ENCODE assay signal across 8 cellular contexts in the genomic region with DNA sequence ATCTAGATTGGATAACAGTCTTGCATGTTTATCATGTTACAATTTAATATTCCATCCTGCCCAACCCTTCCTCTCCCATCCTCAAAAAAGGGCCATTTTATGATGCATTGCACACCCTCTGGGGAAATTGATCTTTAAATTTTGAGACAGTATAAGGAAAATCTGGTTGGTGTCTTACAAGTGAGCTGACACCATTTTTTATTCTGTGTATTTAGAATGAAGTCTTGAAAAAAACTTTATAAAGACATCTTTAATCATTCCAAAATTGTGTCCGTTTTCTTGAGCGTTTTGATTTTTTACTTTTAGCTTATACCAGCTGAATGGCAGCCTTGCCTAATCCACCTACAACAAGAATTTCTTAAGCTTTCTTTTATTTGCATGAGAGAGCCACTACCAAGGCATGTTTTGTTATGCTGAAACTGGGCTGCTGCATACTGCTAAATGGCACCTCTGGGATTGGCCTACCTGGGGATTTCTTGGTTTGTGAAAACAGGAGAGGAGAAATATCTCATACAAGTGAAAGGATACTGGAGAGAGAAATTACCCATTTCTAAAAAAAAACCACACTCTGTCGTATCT. TPM values are rescaled to one million over a fixed set of nuclear protein-coding genes. Genes with fewer than 3 reads are reported as not detected.
DNase-seq lines count a peak whose midpoint lies in the region; ATAC-seq and TF ChIP-seq lines count a peak whose summit lies in the region.

No MANE protein-coding gene starts in this region.

- H3K27ac ChIP-seq in AG04450 (ENCODE audit: low read depth, low read length) (peak overlapping the region; percentile 99), angular gyrus (ENCODE audit: low read depth, low read length) (peak overlapping the region; percentile 22), liver (ENCODE audit: low read depth in 1 of 2, low read length in 2 of 2) (peak overlapping the region; percentile 99 to 100), aorta (ENCODE audit: low read depth in 1 of 2, low read length in 2 of 2) (peak overlapping the region; percentile 57 to 82)

- 19% methylated on average over 3 of the region's 3 CpGs for WGBS in liver
- 1 to 2% methylated on average over 3 of the region's 3 CpGs for WGBS in aorta, 2 donors

- H3K9me3 ChIP-seq in AG04450 (ENCODE audit: control insufficient read depth, insufficient read depth, low read length): no peaks in the 10 kb centered on the region
- no peaks in the 10 kb centered on the region for H3K9me3 ChIP-seq in liver (ENCODE audit: control insufficient read depth in 4 of 4, low read length in 3 of 4)
- no peaks in the 10 kb centered on the region for H3K9me3 ChIP-seq in aorta (ENCODE audit: control insufficient read depth, low read length)

- DNase-seq in AG04450 (ENCODE audit: low read depth, low spot score) (no peak), HK-2 (ENCODE audit: unreplicated experiment) (peak; percentile 26), aorta (no peak), NCI-H1092 (lab: John Stamatoyannopoulos, UW) (no peak), GDM1 (lab: John Stamatoyannopoulos, UW) (no peak), NCI-H2107 (lab: John Stamatoyannopoulos, UW) (no peak)

- POLR2A ChIA-PET in AG04450 (lab: Yijun Ruan, JAX): interaction anchor here (0.5 to 10.8 kb wide), 5 partner anchors 8 to 87 kb away, joined by 3 to 221 read pairs (median 7); no protein-coding TSS in a partner anchor

- intact Hi-C loops in aorta (cut with DNase I): no loop called here

- H3K9ac ChIP-seq in liver (ENCODE audit: low read depth in 1 of 2, low read length in 2 of 2): peak overlapping the region; percentile 100

- no peak for TF ChIP-seq RAD21 in liver (IDR thresholded peaks at IDR 0.05)

- H3K4me1 ChIP-seq in liver (ENCODE audit: control insufficient read depth in 4 of 4, insufficient read depth in 4 of 4, low read length in 3 of 4): peaks cover 1 to 19% (median 7%) of the 10 kb centered on the region in 4 donors
- H3K4me1 ChIP-seq in aorta (ENCODE audit: control insufficient read depth in 1 of 2, insufficient read depth in 2 of 2, low read length in 2 of 2): peaks cover 0 to 3% of the 10 kb centered on the region in 2 donors

- no peaks in the 10 kb centered on the region for H3K27me3 ChIP-seq in AG04450 (ENCODE audit: control insufficient read depth, insufficient read depth, low read length)
- H3K27me3 ChIP-seq in liver (ENCODE audit: control insufficient read depth in 4 of 4, insufficient read depth in 4 of 4, low read length in 3 of 4): no peaks in the 10 kb centered on the region
- H3K27me3 ChIP-seq in aorta (ENCODE audit: control insufficient read depth in 1 of 2, insufficient read depth in 2 of 2, low read length in 1 of 2): peaks cover 0 to 2% of the 10 kb centered on the region in 2 donors

- TF ChIP-seq CTCF in AG04450 (IDR thresholded peaks at IDR 0.05; ENCODE audit: low read depth, low read length): no peak
- TF ChIP-seq CTCF in liver (IDR thresholded peaks at IDR 0.05; ENCODE audit: low read depth, low read length, missing input control): no peak

- peaks cover 0 to 9% (median 5%) of the 10 kb centered on the region in 4 donors for H3K36me3 ChIP-seq in liver (ENCODE audit: control insufficient read depth in 4 of 4, insufficient read depth in 3 of 4, low read depth in 1 of 4, low read length in 3 of 4)
- H3K36me3 ChIP-seq in aorta (ENCODE audit: control insufficient read depth in 1 of 2, insufficient read depth in 2 of 2, low read length in 1 of 2): no peaks in the 10 kb centered on the region

- H3K4me3 ChIP-seq in AG04450 (ENCODE audit: low read depth, low read length): peak overlapping the region; percentile 79
- H3K4me3 ChIP-seq in liver (ENCODE audit: low read depth in 1 of 3, low read length in 3 of 3): peak overlapping the region; percentile 68 to 100 (median 92)
- H3K4me3 ChIP-seq in aorta (ENCODE audit: low read length in 2 of 2): peak overlapping the region; percentile 96 to 100

- ATAC-seq in aorta (ENCODE audit: low FRiP score): no peak

- CTCF ChIA-PET in AG04450 (lab: Charles Lee): interaction anchor here (2.7 kb wide), 1 partner anchor 18 kb away, joined by 17 read pairs; no protein-coding TSS in a partner anchor

TF ChIP-seq in liver, 16 proteins besides CTCF, POLR2A, EP300 and RAD21:
- TF ChIP-seq JUND (IDR thresholded peaks at IDR 0.05) (no peak), HNF4G (IDR thresholded peaks at IDR 0.05) (no peak), RXRA (IDR thresholded peaks at IDR 0.05) (no peak), YY1 (IDR thresholded peaks at IDR 0.05) (peak; percentile 2), EGR1 (IDR thresholded peaks at IDR 0.05; ENCODE audit: low read depth in 2 of 2) (no peak), TAF1 (conservative IDR thresholded peaks at IDR 0.05) (no peak), GABPA (IDR thresholded peaks at IDR 0.05 in 1 of 2, conservative IDR thresholded peaks at IDR 0.05 in 1 of 2) (no peak), FOXA2 (IDR thresholded peaks at IDR 0.05) (no peak), SP1 (IDR thresholded peaks at IDR 0.05) (no peak), HNF4A (conservative IDR thresholded peaks at IDR 0.05) (no peak), FOXA1 (IDR thresholded peaks at IDR 0.05) (no peak), NR2F2 (IDR thresholded peaks at IDR 0.05) (no peak)
- TF ChIP-seq, protein P1, sequence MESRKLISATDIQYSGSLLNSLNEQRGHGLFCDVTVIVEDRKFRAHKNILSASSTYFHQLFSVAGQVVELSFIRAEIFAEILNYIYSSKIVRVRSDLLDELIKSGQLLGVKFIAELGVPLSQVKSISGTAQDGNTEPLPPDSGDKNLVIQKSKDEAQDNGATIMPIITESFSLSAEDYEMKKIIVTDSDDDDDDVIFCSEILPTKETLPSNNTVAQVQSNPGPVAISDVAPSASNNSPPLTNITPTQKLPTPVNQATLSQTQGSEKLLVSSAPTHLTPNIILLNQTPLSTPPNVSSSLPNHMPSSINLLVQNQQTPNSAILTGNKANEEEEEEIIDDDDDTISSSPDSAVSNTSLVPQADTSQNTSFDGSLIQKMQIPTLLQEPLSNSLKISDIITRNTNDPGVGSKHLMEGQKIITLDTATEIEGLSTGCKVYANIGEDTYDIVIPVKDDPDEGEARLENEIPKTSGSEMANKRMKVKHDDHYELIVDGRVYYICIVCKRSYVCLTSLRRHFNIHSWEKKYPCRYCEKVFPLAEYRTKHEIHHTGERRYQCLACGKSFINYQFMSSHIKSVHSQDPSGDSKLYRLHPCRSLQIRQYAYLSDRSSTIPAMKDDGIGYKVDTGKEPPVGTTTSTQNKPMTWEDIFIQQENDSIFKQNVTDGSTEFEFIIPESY (IDR thresholded peaks at IDR 0.05): peak; percentile 13
- TF ChIP-seq, protein P2, sequence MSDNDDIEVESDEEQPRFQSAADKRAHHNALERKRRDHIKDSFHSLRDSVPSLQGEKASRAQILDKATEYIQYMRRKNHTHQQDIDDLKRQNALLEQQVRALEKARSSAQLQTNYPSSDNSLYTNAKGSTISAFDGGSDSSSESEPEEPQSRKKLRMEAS (IDR thresholded peaks at IDR 0.05): no peak
- TF ChIP-seq, protein P3, sequence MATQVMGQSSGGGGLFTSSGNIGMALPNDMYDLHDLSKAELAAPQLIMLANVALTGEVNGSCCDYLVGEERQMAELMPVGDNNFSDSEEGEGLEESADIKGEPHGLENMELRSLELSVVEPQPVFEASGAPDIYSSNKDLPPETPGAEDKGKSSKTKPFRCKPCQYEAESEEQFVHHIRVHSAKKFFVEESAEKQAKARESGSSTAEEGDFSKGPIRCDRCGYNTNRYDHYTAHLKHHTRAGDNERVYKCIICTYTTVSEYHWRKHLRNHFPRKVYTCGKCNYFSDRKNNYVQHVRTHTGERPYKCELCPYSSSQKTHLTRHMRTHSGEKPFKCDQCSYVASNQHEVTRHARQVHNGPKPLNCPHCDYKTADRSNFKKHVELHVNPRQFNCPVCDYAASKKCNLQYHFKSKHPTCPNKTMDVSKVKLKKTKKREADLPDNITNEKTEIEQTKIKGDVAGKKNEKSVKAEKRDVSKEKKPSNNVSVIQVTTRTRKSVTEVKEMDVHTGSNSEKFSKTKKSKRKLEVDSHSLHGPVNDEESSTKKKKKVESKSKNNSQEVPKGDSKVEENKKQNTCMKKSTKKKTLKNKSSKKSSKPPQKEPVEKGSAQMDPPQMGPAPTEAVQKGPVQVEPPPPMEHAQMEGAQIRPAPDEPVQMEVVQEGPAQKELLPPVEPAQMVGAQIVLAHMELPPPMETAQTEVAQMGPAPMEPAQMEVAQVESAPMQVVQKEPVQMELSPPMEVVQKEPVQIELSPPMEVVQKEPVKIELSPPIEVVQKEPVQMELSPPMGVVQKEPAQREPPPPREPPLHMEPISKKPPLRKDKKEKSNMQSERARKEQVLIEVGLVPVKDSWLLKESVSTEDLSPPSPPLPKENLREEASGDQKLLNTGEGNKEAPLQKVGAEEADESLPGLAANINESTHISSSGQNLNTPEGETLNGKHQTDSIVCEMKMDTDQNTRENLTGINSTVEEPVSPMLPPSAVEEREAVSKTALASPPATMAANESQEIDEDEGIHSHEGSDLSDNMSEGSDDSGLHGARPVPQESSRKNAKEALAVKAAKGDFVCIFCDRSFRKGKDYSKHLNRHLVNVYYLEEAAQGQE (IDR thresholded peaks at IDR 0.05): peak; percentile 36
- TF ChIP-seq, protein P4, sequence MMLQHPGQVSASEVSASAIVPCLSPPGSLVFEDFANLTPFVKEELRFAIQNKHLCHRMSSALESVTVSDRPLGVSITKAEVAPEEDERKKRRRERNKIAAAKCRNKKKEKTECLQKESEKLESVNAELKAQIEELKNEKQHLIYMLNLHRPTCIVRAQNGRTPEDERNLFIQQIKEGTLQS (IDR thresholded peaks at IDR 0.05): no peak

RNA-seq across cellular contexts. Expression of a gene that starts 52.3 kb away (rescaled TPM):
- 3.9 and 5.1 TPM in 2 replicates for polyA plus RNA-seq in AG04450 (2011; rRNA removed)
- polyA minus RNA-seq in AG04450 (2011; rRNA and poly(A)+ RNA removed): 3.4 and 6.0 TPM in 2 replicates
- 10 to 100 TPM in 1 of 2 donors, 1 to 10 TPM in 1; 8.5 to 12.7 TPM for total RNA-seq in liver
- 1 to 10 TPM; 2.1 to 3.5 TPM for polyA plus RNA-seq in liver
- total RNA-seq in aorta: 10 to 100 TPM in 1 of 2 donors, 1 to 10 TPM in 1; 9.4 to 12.0 TPM
- 1 to 10 TPM; 6.6 to 8.4 TPM for polyA plus RNA-seq in aorta

RNA-seq across cellular contexts. Expression of a gene that starts 52.5 kb away (rescaled TPM):
- polyA plus RNA-seq in AG04450 (2011; rRNA removed) (19.1 and 21.9 TPM in 2 replicates), liver (10 to 100 TPM in 1 of 2 donors, 1 to 10 TPM in 1; 5.6 to 13.4 TPM), aorta (10 to 100 TPM in 1 of 2 donors, 1 to 10 TPM in 1; 9.6 to 10.4 TPM)
- polyA minus RNA-seq in AG04450 (2011; rRNA and poly(A)+ RNA removed): 15.7 and 21.8 TPM in 2 replicates
- total RNA-seq in liver (10 to 100 TPM; 17.2 to 22.1 TPM), aorta (10 to 100 TPM; 40.9 to 51.0 TPM)

Comparison
In these comparisons a context has a peak if more than half of its experiments do, and no peak if none do; other contexts are left out.
1. H3K27ac ChIP-seq: peak in every context shown above with its lines; median percentile 100 in liver; 99 in AG04450; 70 in aorta; 22 in angular gyrus.